In genomic region chr3:31066999-31067398, GRCh38 we compare ENCODE assay signal across 12 cellular contexts.
DNase-seq lines count a peak whose midpoint lies in the region; ATAC-seq, FAIRE-seq and TF ChIP-seq lines count a peak whose summit lies in the region.
"Had no signal": no experiment of that assay in that cellular context is flagged by ENCODE, and none has a peak within 500 bp of the region (broad histone marks: within the 10 kb centered on the region; RNA-seq: fewer than 3 reads in every experiment).

No MANE protein-coding gene starts in this region.

- DNase-seq in EL = peak; percentile 93
- DNase-seq in PC-9 = peak; percentile 61 to 72
- no peak for DNase-seq in psoas muscle
- DNase-seq in GM12891 (ENCODE audit: insufficient read length, low spot score) = no peak
- DNase-seq in substantia nigra (lab: John Stamatoyannopoulos, UW) = no peak
- DNase-seq in CD4-positive, alpha-beta memory T cell = no peak
- DNase-seq: anterior cingulate cortex; glutamatergic neuron; naive thymus-derived CD4-positive, alpha-beta T cell; SHP77 treated with DMSO at 0.1 percent for 48 hours had no signal

- TF ChIP-seq CTCF in PC-9 (conservative IDR thresholded peaks at IDR 0.05) (no peak), psoas muscle (IDR thresholded peaks at IDR 0.05) (no peak)

- H3K4me3 Mint-ChIP-seq in CD4-positive, alpha-beta memory T cell = no peak overlapping the region
- H3K4me3 Mint-ChIP-seq: naive thymus-derived CD4-positive, alpha-beta T cell had no signal

- H3K4me1 Mint-ChIP-seq in CD4-positive, alpha-beta memory T cell = peaks cover 0 to 1% (median 0%) of the 10 kb centered on the region in 4 donors

- intact Hi-C loops in PC-9 (cut with micrococcal nuclease; ENCODE audit: unreplicated experiment) (loop anchor here (1.0 kb wide), 1 partner anchor 26 kb away; no protein-coding TSS in a partner anchor), psoas muscle (cut with DNase I) (loop anchor here in 1 of 2 donors (10.0 kb wide), 1 partner anchor 292 kb away; no protein-coding TSS in a partner anchor)
- intact Hi-C loops in CD4-positive, alpha-beta memory T cell (cut with micrococcal nuclease) = no loop called here

- WGBS in psoas muscle, 3 donors = 10 to 23% (median 17%) methylated on average over 5 of the region's 5 CpGs

- BruUV-seq in PC-9 (replicated peaks; lab: Mats Ljungman, UMichigan) = no TSS peak

- H3K36me3 ChIP-seq in PC-9 (ENCODE audit: low read depth) = no peaks in the 10 kb centered on the region
- H3K36me3 ChIP-seq in psoas muscle (ENCODE audit: insufficient read depth in 1 of 2, low read depth in 1 of 2) = no peaks in the 10 kb centered on the region
- no peaks in the 10 kb centered on the region for H3K36me3 ChIP-seq in CD4-positive, alpha-beta memory T cell (ENCODE audit: insufficient read depth, low read length)

- no peaks in the 10 kb centered on the region for H4K20me1 ChIP-seq in PC-9 (ENCODE audit: insufficient read depth)

- H2AFZ ChIP-seq in PC-9 = no peak overlapping the region

- no peak for FAIRE-seq in GM12891 (lab: Jason Lieb, UNC)

- TF ChIP-seq POLR2A in GM12891 (IDR thresholded peaks at IDR 0.05; ENCODE audit: low read depth, low read length) = no peak

- no peaks in the 10 kb centered on the region for H3K79me2 ChIP-seq in PC-9 (ENCODE audit: low read depth)

- no peak overlapping the region for H3K27ac Mint-ChIP-seq in CD4-positive, alpha-beta memory T cell
- H3K27ac Mint-ChIP-seq: naive thymus-derived CD4-positive, alpha-beta T cell had no signal

- H3K27me3 Mint-ChIP-seq in CD4-positive, alpha-beta memory T cell = no peaks in the 10 kb centered on the region

- H3K27me3 ChIP-seq in PC-9 (ENCODE audit: insufficient read depth, low read depth) (no peaks in the 10 kb centered on the region), psoas muscle (ENCODE audit: insufficient read depth in 3 of 3, low read length in 2 of 3) (no peaks in the 10 kb centered on the region)
- no peaks in the 10 kb centered on the region for H3K27me3 ChIP-seq in CD4-positive, alpha-beta memory T cell (ENCODE audit: insufficient read depth, low read length)

- H3K9me3 Mint-ChIP-seq in CD4-positive, alpha-beta memory T cell = peaks cover 0 to 10% (median 6%) of the 10 kb centered on the region in 8 donors

- POLR2A ChIA-PET in PC-9 (lab: Charles Lee; ENCODE audit: unreplicated experiment) = no interaction called here
- POLR2A ChIA-PET in CD4-positive, alpha-beta memory T cell (lab: Charles Lee; ENCODE audit: partially characterized antibody) = no interaction called here

- H3K4me2 ChIP-seq in PC-9 = peak overlapping the region; percentile 34; the same call in 1 of the 2 replicates

- H3K27ac ChIP-seq in PC-9 (no peak overlapping the region), psoas muscle (peak overlapping the region; percentile 26), substantia nigra (ENCODE audit: low read depth, low read length, poor library complexity, severe bottlenecking) (no peak overlapping the region)
- no peak overlapping the region for H3K27ac ChIP-seq in CD4-positive, alpha-beta memory T cell (ENCODE audit: low read depth, low read length)

- no peaks in the 10 kb centered on the region for H3K9me3 ChIP-seq in PC-9 (ENCODE audit: insufficient read depth, low read depth)
- H3K9me3 ChIP-seq in psoas muscle = no peaks in the 10 kb centered on the region
- H3K9me3 ChIP-seq in CD4-positive, alpha-beta memory T cell (ENCODE audit: control insufficient read depth in 1 of 2, low read length in 2 of 2) = no peaks in the 10 kb centered on the region

- H3K4me3 ChIP-seq in PC-9 = no peak overlapping the region
- peak overlapping the region; percentile 41 for H3K4me3 ChIP-seq in psoas muscle
- H3K4me3 ChIP-seq in CD4-positive, alpha-beta memory T cell (ENCODE audit: low read length in 2 of 2) = no peak overlapping the region

- H3K4me1 ChIP-seq in PC-9 (replicated peaks; ENCODE audit: insufficient read depth) (no peaks in the 10 kb centered on the region; the same call in 1 of the 2 replicates), psoas muscle (no peaks in the 10 kb centered on the region)
- no peaks in the 10 kb centered on the region for H3K4me1 ChIP-seq in CD4-positive, alpha-beta memory T cell (ENCODE audit: insufficient read depth, low read length)

- H3K36me3 Mint-ChIP-seq in CD4-positive, alpha-beta memory T cell = no peaks in the 10 kb centered on the region

- H3K9me2 ChIP-seq in PC-9 (ENCODE audit: insufficient read depth) = no peaks in the 10 kb centered on the region

- CTCF ChIA-PET in PC-9 (lab: Charles Lee) = no interaction called here
- CTCF ChIA-PET in CD4-positive, alpha-beta memory T cell (lab: Charles Lee; ENCODE audit: partially characterized antibody) = no interaction called here

- H3F3A ChIP-seq in PC-9 (ENCODE audit: insufficient read depth, low read depth) = no peaks in the 10 kb centered on the region

- peak; percentile 97 for ATAC-seq in esophagus mucosa
- ATAC-seq in psoas muscle = peak; percentile 97 to 99 (median 99)
- no peak for ATAC-seq in HG02981 (IDR thresholded peaks at IDR 0.05; ENCODE audit: unreplicated experiment)
- ATAC-seq: naive thymus-derived CD4-positive, alpha-beta T cell had no signal

TF ChIP-seq in GM12891, 5 proteins besides CTCF, POLR2A, EP300 and RAD21:
- no peak for TF ChIP-seq TAF1 (IDR thresholded peaks at IDR 0.05; ENCODE audit: low read depth, low read length)
- no peak for TF ChIP-seq PAX5 (IDR thresholded peaks at IDR 0.05; ENCODE audit: insufficient read depth, low read length, severe bottlenecking)
- TF ChIP-seq POLR2AphosphoS5 (IDR thresholded peaks at IDR 0.05; ENCODE audit: low read depth, low read length) = no peak
- TF ChIP-seq POU2F2 (IDR thresholded peaks at IDR 0.05; ENCODE audit: low read depth, low read length) = no peak
- no peak for TF ChIP-seq SPI1 (IDR thresholded peaks at IDR 0.05; ENCODE audit: low read depth, low read length)

Comparison
In these comparisons a context has a peak if more than half of its experiments do, and no peak if none do; other contexts are left out.
1. DNase-seq: peak in EL (single experiment) and PC-9 (2 of 2); none in psoas muscle (0 of 2), GM12891 (single experiment), substantia nigra (0 of 49) and CD4-positive, alpha-beta memory T cell (0 of 5).